Comparison of ENCODE assay signal across 10 cellular contexts in genomic region chr9:112752334-112753110, GRCh38. TPM values are rescaled to one million over a fixed set of nuclear protein-coding genes. Genes with fewer than 3 reads are reported as not detected.
DNase-seq lines count a peak whose midpoint lies in the region; ATAC-seq and TF ChIP-seq lines count a peak whose summit lies in the region.
"Had no signal": no experiment of that assay in that cellular context is flagged by ENCODE, and none has a peak within 500 bp of the region (broad histone marks: within the 10 kb centered on the region; RNA-seq: fewer than 3 reads in every experiment).

No MANE protein-coding gene starts in this region.

- intact Hi-C loops in sciatic nerve (cut with DNase I) = no loop called here

- H3K27me3 Mint-ChIP-seq in T-helper 2 cell treated with Interferon-gamma antibody and Interleukin-4, amounts not matched to agents 5 μg/mL and 100 μg/mL, for 36 hours (ENCODE audit: low read depth) = no peaks in the 10 kb centered on the region
- H3K27me3 Mint-ChIP-seq in T-cell = no peaks in the 10 kb centered on the region

- CTCF ChIA-PET in T-cell (lab: Charles Lee) = no interaction called here
- CTCF ChIA-PET in RWPE1 (lab: Yijun Ruan, JAX) = interaction anchor here (0.6 kb wide), 1 partner anchor 41 kb away, joined by 3 read pairs; no protein-coding TSS in a partner anchor

- H3K27ac Mint-ChIP-seq in T-helper 2 cell treated with Interferon-gamma antibody and Interleukin-4, amounts not matched to agents 5 μg/mL and 100 μg/mL, for 36 hours = no peak overlapping the region
- peak overlapping the region in 1 of 2 donors; percentile 76 for H3K27ac Mint-ChIP-seq in T-cell
- no peak overlapping the region for H3K27ac Mint-ChIP-seq in stimulated activated effector memory CD8-positive, alpha-beta T cell treated with anti-CD3 and anti-CD28 coated beads, Interleukin-12 subunit alpha, Interleukin-12 subunit beta, amount 100 ng/mL, for 72 hours

- peaks cover 51% of the 10 kb centered on the region for H3K4me1 Mint-ChIP-seq in T-helper 2 cell treated with Interferon-gamma antibody and Interleukin-4, amounts not matched to agents 5 μg/mL and 100 μg/mL, for 36 hours (ENCODE audit: low read depth)
- peaks cover 72 to 85% (median 75%) of the 10 kb centered on the region in 3 donors for H3K4me1 Mint-ChIP-seq in T-cell
- peaks cover 72% of the 10 kb centered on the region for H3K4me1 Mint-ChIP-seq in stimulated activated effector memory CD8-positive, alpha-beta T cell treated with anti-CD3 and anti-CD28 coated beads, Interleukin-12 subunit alpha, Interleukin-12 subunit beta, amount 100 ng/mL, for 72 hours

- no peak for DNase-seq in T-helper 2 cell treated with Interferon-gamma antibody and Interleukin-4, amounts not matched to agents 5 μg/mL and 100 μg/mL, for 36 hours (ENCODE audit: low spot score)
- DNase-seq in T-helper 2 cell = no peak
- DNase-seq in T-cell = no peak
- DNase-seq in fibroblast of the aortic adventitia (ENCODE audit: low read depth) = peak; percentile 53
- no peak for DNase-seq in stimulated activated effector memory CD8-positive, alpha-beta T cell treated with anti-CD3 and anti-CD28 coated beads, Interleukin-12 subunit alpha, Interleukin-12 subunit beta, amount 100 ng/mL, for 72 hours (ENCODE audit: low spot score in 2 of 2)
- no peak for DNase-seq in sciatic nerve (ENCODE audit: low spot score)
- no peak for DNase-seq in NCI-H1694 treated with DMSO at 0.1 percent for 48 hours (lab: John Stamatoyannopoulos, UW)
- no peak for DNase-seq in RWPE1 (ENCODE audit: low spot score)
- DNase-seq: ovary, T-helper 9 cell had no signal

- no peak overlapping the region for H3K27ac ChIP-seq in RWPE1
- H3K27ac ChIP-seq: ovary had no signal

- POLR2A ChIA-PET in T-cell (lab: Charles Lee) (interaction anchor here in 1 of 2 donors (0.6 kb wide), 1 partner anchor 49 kb away, joined by 4 read pairs; no protein-coding TSS in a partner anchor), RWPE1 (lab: Yijun Ruan, JAX; ENCODE audit: low non-redundant PET) (no interaction called here)

- ATAC-seq in T-cell (replicated peaks in 1 of 4) (no peak), sciatic nerve (no peak)
- no peak for ATAC-seq in stimulated activated effector memory CD8-positive, alpha-beta T cell treated with anti-CD3 and anti-CD28 coated beads, Interleukin-12 subunit alpha, Interleukin-12 subunit beta, amount 100 ng/mL, for 72 hours

- peak overlapping the region; percentile 83 for H3K4me3 Mint-ChIP-seq in T-helper 2 cell treated with Interferon-gamma antibody and Interleukin-4, amounts not matched to agents 5 μg/mL and 100 μg/mL, for 36 hours
- H3K4me3 Mint-ChIP-seq in T-cell = peak overlapping the region; percentile 80 to 87 (median 84)
- peak overlapping the region; percentile 76 for H3K4me3 Mint-ChIP-seq in stimulated activated effector memory CD8-positive, alpha-beta T cell treated with anti-CD3 and anti-CD28 coated beads, Interleukin-12 subunit alpha, Interleukin-12 subunit beta, amount 100 ng/mL, for 72 hours

- peak overlapping the region; percentile 97 for H3K4me3 ChIP-seq in fibroblast of the aortic adventitia (ENCODE audit: low read depth, low read length)

- peaks cover 3% of the 10 kb centered on the region for H3K36me3 Mint-ChIP-seq in T-helper 2 cell treated with Interferon-gamma antibody and Interleukin-4, amounts not matched to agents 5 μg/mL and 100 μg/mL, for 36 hours (ENCODE audit: low read depth)
- no peaks in the 10 kb centered on the region for H3K36me3 Mint-ChIP-seq in T-cell
- H3K36me3 Mint-ChIP-seq in stimulated activated effector memory CD8-positive, alpha-beta T cell treated with anti-CD3 and anti-CD28 coated beads, Interleukin-12 subunit alpha, Interleukin-12 subunit beta, amount 100 ng/mL, for 72 hours = peaks cover 7% of the 10 kb centered on the region

- no peak for TF ChIP-seq CTCF in fibroblast of the aortic adventitia (IDR thresholded peaks at IDR 0.05; ENCODE audit: insufficient read depth, low read length)
- no peak for TF ChIP-seq CTCF in RWPE1 (conservative IDR thresholded peaks at IDR 0.05; ENCODE audit: low read depth)

- no peaks in the 10 kb centered on the region for H3K9me3 Mint-ChIP-seq in T-helper 2 cell treated with Interferon-gamma antibody and Interleukin-4, amounts not matched to agents 5 μg/mL and 100 μg/mL, for 36 hours
- no peaks in the 10 kb centered on the region for H3K9me3 Mint-ChIP-seq in T-cell
- H3K9me3 Mint-ChIP-seq in stimulated activated effector memory CD8-positive, alpha-beta T cell treated with anti-CD3 and anti-CD28 coated beads, Interleukin-12 subunit alpha, Interleukin-12 subunit beta, amount 100 ng/mL, for 72 hours = no peaks in the 10 kb centered on the region

RNA-seq across cellular contexts. Expression of gene SNX30, which starts 2.0 kb away (rescaled TPM):
- total RNA-seq in T-cell (10 to 100 TPM in 3 of 5 donors, 1 to 10 TPM in 2; 8.9 to 11.7 (median 10.0) TPM), fibroblast of the aortic adventitia (ENCODE audit: low replicate concordance) (22.0 and 24.1 TPM in 2 replicates), sciatic nerve (10.7 TPM)

RNA-seq across cellular contexts. Expression of gene INIP, which starts 34.6 kb away (rescaled TPM):
- 10 to 100 TPM; 13.6 to 27.4 (median 22.6) TPM for total RNA-seq in T-cell
- total RNA-seq in fibroblast of the aortic adventitia (ENCODE audit: low replicate concordance) = 39.1 and 98.9 TPM in 2 replicates
- 23.5 TPM for total RNA-seq in sciatic nerve
